ENCODE assay signal across 11 cellular contexts in the genomic region with DNA sequence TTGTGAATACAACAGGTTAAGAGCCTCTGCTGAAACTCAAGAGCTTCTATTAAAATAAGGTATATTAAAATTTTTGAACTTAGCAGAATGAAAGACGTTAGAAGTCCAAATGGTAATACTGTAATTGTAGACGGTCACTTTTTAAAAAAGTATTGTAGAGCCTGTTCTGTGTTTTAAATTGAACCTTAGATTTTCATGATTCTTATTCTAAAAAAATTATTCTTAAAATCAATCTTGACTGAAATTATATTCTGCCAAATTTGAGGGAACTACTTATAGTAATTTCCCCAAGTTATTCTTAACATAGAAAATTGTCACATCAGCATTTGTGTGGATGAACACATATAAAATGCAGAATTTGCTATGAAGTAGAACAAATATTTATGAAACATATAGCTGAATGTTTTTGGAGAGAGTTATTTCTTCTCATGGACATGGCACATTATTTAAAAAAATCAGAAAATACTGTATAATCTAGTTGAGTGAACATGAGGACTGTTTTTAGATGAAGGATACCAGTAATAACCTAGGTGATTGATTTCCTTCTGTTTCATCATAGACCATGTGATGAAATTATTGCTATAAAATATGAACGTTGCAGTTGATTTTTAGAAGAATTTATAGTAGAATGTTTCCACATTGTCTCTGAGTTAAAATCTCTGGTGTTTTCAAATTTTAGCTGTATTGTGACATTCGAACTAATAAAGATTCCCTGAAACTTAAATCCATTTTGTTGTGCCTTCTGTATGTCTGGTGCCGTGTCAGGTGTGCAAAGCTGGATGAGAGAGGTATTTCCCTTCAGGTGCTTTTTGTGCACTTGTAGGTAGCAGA. TPM values are rescaled to one million over a fixed set of nuclear protein-coding genes. Genes with fewer than 3 reads are reported as not detected.
DNase-seq lines count a peak whose midpoint lies in the region; ATAC-seq, FAIRE-seq and TF ChIP-seq lines count a peak whose summit lies in the region.
"Had no signal": no experiment of that assay in that cellular context is flagged by ENCODE, and none has a peak within 500 bp of the region (broad histone marks: within the 10 kb centered on the region; RNA-seq: fewer than 3 reads in every experiment).

No MANE protein-coding gene starts in this region.

- no peak for DNase-seq in activated CD4-positive, alpha-beta T cell treated with anti-CD3 and anti-CD28 coated beads, Interleukin-2, amount 10 ng/mL, durations not matched to agents 24 days and 14 days
- no peak for DNase-seq in activated CD4-positive, alpha-beta T cell treated with anti-CD3 and anti-CD28 coated beads, Interleukin-2, amount 50 U/mL, for 4 hours
- no peak for DNase-seq in Karpas-422
- DNase-seq in GM12878 (ENCODE audit: low read depth, low spot score) = no peak
- no peak for DNase-seq in stimulated activated naive CD4-positive, alpha-beta T cell treated with Interleukin-2 at 50 U/mL for 16 hours (lab: John Stamatoyannopoulos, UW)
- no peak for DNase-seq in DMS153 treated with DMSO at 0.1 percent for 48 hours (lab: John Stamatoyannopoulos, UW; ENCODE audit: unreplicated experiment)
- DNase-seq in NCI-H82 treated with DMSO at 0.1 percent for 48 hours (lab: John Stamatoyannopoulos, UW; ENCODE audit: unreplicated experiment) = no peak
- DNase-seq: activated CD4-positive, alpha-beta memory T cell treated with anti-CD3 and anti-CD28 coated beads, Interleukin-2, amount 10 ng/mL, durations not matched to agents 7 days and 5 days had no signal

- peaks cover 42% of the 10 kb centered on the region for H3K4me1 Mint-ChIP-seq in activated CD4-positive, alpha-beta T cell treated with anti-CD3 and anti-CD28 coated beads, Interleukin-2, amount 10 ng/mL, durations not matched to agents 24 days and 14 days

- peaks cover 41% of the 10 kb centered on the region; the same call in 1 of the 2 replicates for H4K20me1 ChIP-seq in Karpas-422 (ENCODE audit: insufficient read depth, low read depth, low read length)
- H4K20me1 ChIP-seq in GM12878 (ENCODE audit: control insufficient read depth, insufficient read depth) = no peaks in the 10 kb centered on the region
- no peaks in the 10 kb centered on the region for H4K20me1 ChIP-seq in neural cell (ENCODE audit: insufficient read depth)

- BruUV-seq in GM12878 (replicated peaks; lab: Mats Ljungman, UMichigan) = no TSS peak

- no peak for TF ChIP-seq EP300 in GM12878 (IDR thresholded peaks at IDR 0.05; ENCODE audit: borderline replicate concordance in 1 of 2, control insufficient read depth in 1 of 2, low read depth in 2 of 2, low read length in 2 of 2)
- TF ChIP-seq EP300 in neural cell (conservative IDR thresholded peaks at IDR 0.05; ENCODE audit: poor library complexity, severe bottlenecking) = no peak

- in situ Hi-C loops in GM12878 (cut with MboI) = loop anchor here (25.0 kb wide), 1 partner anchor 1482 kb away; no protein-coding TSS in a partner anchor

- no peak for TF ChIP-seq POLR2A in GM12878 (IDR thresholded peaks at IDR 0.05; ENCODE audit: low read depth, low read length)

- peak overlapping the region; percentile 83 for H3K4me2 ChIP-seq in Karpas-422 (ENCODE audit: low read depth, low read length, poor library complexity, severe bottlenecking)
- peak overlapping the region; percentile 92 for H3K4me2 ChIP-seq in GM12878 (ENCODE audit: control insufficient read depth, insufficient read depth)
- H3K4me2 ChIP-seq in neural cell (ENCODE audit: low read length) = peak overlapping the region; percentile 81

- POLR2A ChIA-PET in GM12878 (lab: Charles Lee) = interaction anchor here (0.7 kb wide), 1 partner anchor 9 kb away, joined by 3 read pairs; no protein-coding TSS in a partner anchor

- H3K9me3 ChIP-seq in Karpas-422 (ENCODE audit: low read length) (no peaks in the 10 kb centered on the region), GM12878 (replicated peaks; ENCODE audit: control insufficient read depth, insufficient read depth, low read length) (no peaks in the 10 kb centered on the region), neural cell (ENCODE audit: low read length) (no peaks in the 10 kb centered on the region)
- H3K9me3 ChIP-seq: tibial nerve had no signal

- H3F3A ChIP-seq in neural cell (ENCODE audit: insufficient read depth, low read length, poor library complexity, severe bottlenecking) = no peaks in the 10 kb centered on the region

- 82% methylated on average over 5 of the region's 5 CpGs for WGBS in GM12878 (ENCODE audit: insufficient coverage, insufficient replicate concordance, low lambda C conversion rate, missing lambda C conversion rate)

- SMC1A ChIA-PET in GM12878 (lab: Charles Lee; ENCODE audit: uncharacterized antibody, unreplicated experiment) = interaction anchor here (0.6 to 3.1 kb wide), 5 partner anchors 10 to 39 kb away, joined by 3 to 32 read pairs (median 4); no protein-coding TSS in a partner anchor

- RAD21 ChIA-PET in GM12878 (lab: Charles Lee; ENCODE audit: unreplicated experiment) = interaction anchor here (0.6 to 1.5 kb wide), 5 partner anchors 9 to 1471 kb away, joined by 3 to 5 read pairs (median 3); no protein-coding TSS in a partner anchor

- H3K27ac ChIP-seq in Karpas-422 (ENCODE audit: low read length) (peak overlapping the region; percentile 65), GM12878 (ENCODE audit: control insufficient read depth, insufficient read depth) (no peak overlapping the region), neural cell (ENCODE audit: low read length) (no peak overlapping the region)
- H3K27ac ChIP-seq: coronary artery, tibial nerve had no signal

- intact Hi-C loops in activated CD4-positive, alpha-beta T cell treated with anti-CD3 and anti-CD28 coated beads, Interleukin-2, amount 10 ng/mL, durations not matched to agents 24 days and 14 days (cut with micrococcal nuclease) = loop anchor here (2.0 to 10.0 kb wide), 4 partner anchors 17 to 1141 kb away; a partner anchor contains a TSS
- intact Hi-C loops in GM12878 (cut with micrococcal nuclease; ENCODE audit: unreplicated experiment) = loop anchor here (10.0 kb wide), 3 partner anchors 419 to 1441 kb away; a partner anchor contains a TSS

- no peaks in the 10 kb centered on the region for H3K36me3 ChIP-seq in Karpas-422 (ENCODE audit: insufficient read depth, low read length)
- H3K36me3 ChIP-seq in GM12878 (ENCODE audit: control insufficient read depth in 2 of 2, insufficient read depth in 2 of 2, low read length in 1 of 2) = no peaks in the 10 kb centered on the region
- no peaks in the 10 kb centered on the region for H3K36me3 ChIP-seq in neural cell (ENCODE audit: insufficient read depth, low read length)
- H3K36me3 ChIP-seq: tibial nerve had no signal

- H3K9ac ChIP-seq in Karpas-422 (ENCODE audit: low read length) (peak overlapping the region; percentile 86), GM12878 (ENCODE audit: control insufficient read depth, insufficient read depth, low read length) (no peak overlapping the region), neural cell (ENCODE audit: low read length) (no peak overlapping the region)

- H3K36me3 Mint-ChIP-seq in activated CD4-positive, alpha-beta T cell treated with anti-CD3 and anti-CD28 coated beads, Interleukin-2, amount 10 ng/mL, durations not matched to agents 24 days and 14 days (ENCODE audit: low read depth) = peaks cover 11% of the 10 kb centered on the region

- H3K9me3 Mint-ChIP-seq in activated CD4-positive, alpha-beta T cell treated with anti-CD3 and anti-CD28 coated beads, Interleukin-2, amount 10 ng/mL, durations not matched to agents 24 days and 14 days = no peaks in the 10 kb centered on the region
- H3K9me3 Mint-ChIP-seq: activated CD4-positive, alpha-beta memory T cell treated with anti-CD3 and anti-CD28 coated beads, Interleukin-2, amount 10 ng/mL, durations not matched to agents 7 days and 5 days had no signal

- no peak for TF ChIP-seq RAD21 in GM12878 (IDR thresholded peaks at IDR 0.05; ENCODE audit: insufficient read depth, low read depth, low read length)
- TF ChIP-seq RAD21 in neural cell (conservative IDR thresholded peaks at IDR 0.05) = no peak

- H3K27me3 ChIP-seq in Karpas-422 (ENCODE audit: low read length) (no peaks in the 10 kb centered on the region), GM12878 (replicated peaks in 1 of 2; ENCODE audit: control insufficient read depth in 2 of 2, insufficient read depth in 2 of 2, low read length in 1 of 2) (no peaks in the 10 kb centered on the region), neural cell (ENCODE audit: insufficient read depth, low read depth, low read length) (no peaks in the 10 kb centered on the region)
- H3K27me3 ChIP-seq: tibial nerve had no signal

- TF ChIP-seq CTCF in GM12878 (IDR thresholded peaks at IDR 0.05 in 2 of 3, conservative IDR thresholded peaks at IDR 0.05 in 1 of 3; ENCODE audit: control insufficient read depth in 2 of 3, extremely low read depth in 1 of 3, insufficient read depth in 1 of 3, low read depth in 3 of 3, low read length in 3 of 3) (no peak), neural cell (IDR thresholded peaks at IDR 0.05; ENCODE audit: poor library complexity, severe bottlenecking) (no peak)

- no peaks in the 10 kb centered on the region for H3K9me2 ChIP-seq in Karpas-422 (replicated peaks; ENCODE audit: insufficient read depth, low read length)
- H3K9me2 ChIP-seq in neural cell (ENCODE audit: insufficient read depth, low read length) = no peaks in the 10 kb centered on the region

- ATAC-seq in GM12878 = no peak

- H2AFZ ChIP-seq in Karpas-422 (ENCODE audit: low read length) (no peak overlapping the region), GM12878 (ENCODE audit: control insufficient read depth, low read depth, low read length) (no peak overlapping the region), neural cell (ENCODE audit: low read depth, low read length) (no peak overlapping the region)

- peak overlapping the region; percentile 98 for H3K4me3 Mint-ChIP-seq in activated CD4-positive, alpha-beta T cell treated with anti-CD3 and anti-CD28 coated beads, Interleukin-2, amount 10 ng/mL, durations not matched to agents 24 days and 14 days

- H3K4me3 ChIP-seq in Karpas-422 (ENCODE audit: low read length) (peak overlapping the region; percentile 89), GM12878 (peak overlapping the region; percentile 88; the same call in 1 of the 2 replicates), neural cell (ENCODE audit: low read length) (peak overlapping the region; percentile 87)
- H3K4me3 ChIP-seq: tibial nerve had no signal

- H3K27ac Mint-ChIP-seq in activated CD4-positive, alpha-beta T cell treated with anti-CD3 and anti-CD28 coated beads, Interleukin-2, amount 10 ng/mL, durations not matched to agents 24 days and 14 days = no peak overlapping the region
- H3K27ac Mint-ChIP-seq: activated CD4-positive, alpha-beta memory T cell treated with anti-CD3 and anti-CD28 coated beads, Interleukin-2, amount 10 ng/mL, durations not matched to agents 7 days and 5 days had no signal

- H3K79me2 ChIP-seq in Karpas-422 (ENCODE audit: low read length) (peaks cover 78% of the 10 kb centered on the region), GM12878 (ENCODE audit: control insufficient read depth, insufficient read depth, low read length) (peaks cover 76% of the 10 kb centered on the region), neural cell (replicated peaks; ENCODE audit: insufficient read depth, low read length) (peaks cover 72% of the 10 kb centered on the region)

- peaks cover 4% of the 10 kb centered on the region for H3K27me3 Mint-ChIP-seq in activated CD4-positive, alpha-beta T cell treated with anti-CD3 and anti-CD28 coated beads, Interleukin-2, amount 10 ng/mL, durations not matched to agents 24 days and 14 days

- FAIRE-seq in GM12878 (lab: Jason Lieb, UNC) = no peak

- CTCF ChIA-PET in GM12878 (lab: Yijun Ruan, JAX) = interaction anchor here (0.7 to 4.6 kb wide), 5 partner anchors 10 to 108 kb away, joined by 5 to 28 read pairs (median 12); no protein-coding TSS in a partner anchor

- peaks cover 54% of the 10 kb centered on the region for H3K4me1 ChIP-seq in Karpas-422 (ENCODE audit: low read length)
- H3K4me1 ChIP-seq in GM12878 (ENCODE audit: control insufficient read depth, insufficient read depth, low read length) = peaks cover 11% of the 10 kb centered on the region

RNA-seq across cellular contexts. Expression of a gene that starts 2.8 kb away (rescaled TPM):
- 37.2 and 40.0 TPM in 2 replicates for total RNA-seq in activated CD4-positive, alpha-beta T cell treated with anti-CD3 and anti-CD28 coated beads, Interleukin-2, amount 10 ng/mL, durations not matched to agents 24 days and 14 days
- 45.6 and 161 TPM in 2 replicates for total RNA-seq in Karpas-422 (2014; rRNA removed; shearing (Covaris generic); ENCODE audit: low replicate concordance)
- total RNA-seq in GM12878 (2013; cell fraction: nucleolus; rRNA removed) = 9.5 and 9.9 TPM in 2 replicates
- total RNA-seq in GM12878 (2014; rRNA removed) (34.7 and 49.0 TPM in 2 replicates), GM12878 (2014; rRNA removed; fragmentation: Illumina TruSeq; extraction: Trizol) (37.6 and 37.7 TPM in 2 replicates), GM12878 (2021) (37.2 and 38.7 TPM in 2 replicates)
- 23.4 TPM for polyA plus RNA-seq in GM12878 (2011; ENCODE audit: low read depth)
- polyA plus RNA-seq in GM12878 (2011; rRNA removed) (48.2 and 71.8 TPM in 2 replicates), GM12878 (2014; fragmentation: Illumina TruSeq; extraction: Trizol) (34.6 and 38.9 TPM in 2 replicates), GM12878 (2014; fragmentation: Nextera tagmentation; extraction: Ambion mirVana) (10 to 100 TPM; 34.9 to 52.5 TPM), GM12878 (2014; rRNA removed) (62.1 and 64.1 TPM in 2 replicates), GM12878 (2016; fragmentation: Nextera tagmentation; extraction: Ambion mirVana) (10 to 100 TPM; 60.7 to 71.2 TPM), neural cell (110 and 126 TPM in 2 replicates)
- polyA plus RNA-seq in GM12878 (2011; cell fraction: cytosol; rRNA removed) = 18.2 and 22.6 TPM in 2 replicates
- polyA plus RNA-seq in GM12878 (2011; cell fraction: nucleus; rRNA removed) = 14.8 and 22.4 TPM in 2 replicates
- 33.4 and 40.3 TPM in 2 replicates for polyA plus RNA-seq in GM12878 (2012)
- polyA minus RNA-seq in GM12878 (2011; rRNA and poly(A)+ RNA removed) = 15.2 and 19.1 TPM in 2 replicates
- polyA minus RNA-seq in GM12878 (2011; cell fraction: cytosol; rRNA and poly(A)+ RNA removed) = 13.2 and 23.0 TPM in 2 replicates
- 7.2 and 7.7 TPM in 2 replicates for polyA minus RNA-seq in GM12878 (2011; cell fraction: nucleus; rRNA and poly(A)+ RNA removed)
- 89.8 and 109 TPM in 2 replicates for polyA minus RNA-seq in neural cell
